Comparison of ENCODE assay signal across 8 cellular contexts in the genomic region with DNA sequence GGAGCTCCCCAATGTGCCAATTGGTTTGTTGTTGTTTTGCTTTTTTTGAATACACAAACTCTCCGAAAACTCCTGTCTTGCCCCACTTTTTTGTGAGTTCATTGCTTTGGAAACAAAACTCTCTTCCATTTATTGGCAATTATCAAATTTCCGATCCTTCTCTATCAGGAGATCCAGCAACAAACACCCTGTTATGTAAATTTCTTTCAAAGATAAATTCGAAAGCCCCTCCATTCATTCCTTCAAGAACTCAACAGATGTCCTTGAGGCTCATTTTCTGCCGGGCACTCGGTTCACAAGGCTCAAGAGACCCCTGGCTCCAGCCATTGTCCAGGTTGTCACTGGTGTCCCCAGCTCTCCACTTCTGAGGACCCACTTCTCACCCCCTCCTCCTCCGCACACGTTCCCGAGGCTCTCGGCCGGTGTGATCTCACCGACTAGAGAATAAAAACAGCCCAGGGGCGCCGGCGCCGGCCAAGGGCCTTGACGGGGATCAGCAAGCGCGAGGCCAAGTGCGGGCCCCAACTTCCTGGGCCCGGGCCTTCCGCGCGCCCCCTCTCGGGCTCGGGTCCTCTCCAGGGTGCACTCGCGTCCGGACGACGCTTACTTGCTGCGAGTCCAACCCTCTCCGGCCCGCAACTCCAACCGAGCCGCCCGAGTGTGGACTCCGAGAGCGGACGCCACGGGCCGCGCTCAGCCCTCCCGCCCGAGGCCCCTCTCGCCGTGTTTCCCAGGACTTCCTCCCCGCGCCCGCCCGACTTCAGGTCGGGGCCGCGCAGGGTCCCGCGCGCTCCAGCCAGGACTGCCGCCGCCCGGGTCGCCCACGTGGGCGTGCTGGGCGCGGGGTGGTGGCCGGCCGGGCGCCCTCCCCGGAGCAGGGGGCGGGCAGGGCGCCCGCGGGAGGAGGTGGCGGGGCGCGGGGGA. TPM values are rescaled to one million over a fixed set of nuclear protein-coding genes. Genes with fewer than 3 reads are reported as not detected.
DNase-seq lines count a peak whose midpoint lies in the region; ATAC-seq and TF ChIP-seq lines count a peak whose summit lies in the region.

No MANE protein-coding gene starts in this region.

- TF ChIP-seq CTCF in BJ (IDR thresholded peaks at IDR 0.05; ENCODE audit: insufficient read depth, low read depth, low read length), result peak; percentile 23; the same call in 1 of the 2 replicates

- POLR2A ChIA-PET in BJ (lab: Charles Lee), result no interaction called here

- peak overlapping the region; percentile 98 for H3K4me3 ChIP-seq in BJ (ENCODE audit: low read depth, low read length)

- no peaks in the 10 kb centered on the region for H3K27me3 ChIP-seq in BJ (ENCODE audit: control insufficient read depth, insufficient read depth, low read length)

- DNase-seq in BJ (ENCODE audit: low read depth), result no peak
- peak; percentile 44 for DNase-seq in activated naive CD4-positive, alpha-beta T cell treated with Interleukin-2 at 50 U/mL for 16 hours
- DNase-seq in cardiac septum (ENCODE audit: low spot score), result peak; percentile 79
- DNase-seq in retina, result peak; percentile 91
- no peak for DNase-seq in kidney tubule cell (ENCODE audit: low spot score)

- intact Hi-C loops in cardiac septum (cut with DNase I), result loop anchor here (2.0 to 10.0 kb wide), 3 partner anchors 18 to 190 kb away; partner anchors contain the start of genes AAGAB and IQCH

- H3K36me3 ChIP-seq in BJ (ENCODE audit: control insufficient read depth, insufficient read depth, low read length) (no peaks in the 10 kb centered on the region), KOPT-K1 (ENCODE audit: insufficient read depth, low read length) (no peaks in the 10 kb centered on the region)

- CTCF ChIA-PET in BJ (lab: Yijun Ruan, JAX), result interaction anchor here (1.3 to 2.2 kb wide), 3 partner anchors 16 to 118 kb away, joined by 3 to 9 read pairs (median 7); no protein-coding TSS in a partner anchor

- no peaks in the 10 kb centered on the region for H3K9me3 ChIP-seq in KOPT-K1 (ENCODE audit: insufficient read depth, low read length, poor library complexity, severe bottlenecking)

- ATAC-seq in GM19463 (IDR thresholded peaks at IDR 0.05; ENCODE audit: unreplicated experiment), result peak; percentile 21
- ATAC-seq in GM19324 (IDR thresholded peaks at IDR 0.05; ENCODE audit: low FRiP score, unreplicated experiment), result no peak

- peak overlapping the region; percentile 60 for H3K27ac ChIP-seq in KOPT-K1 (ENCODE audit: low read depth, low read length, poor library complexity, severe bottlenecking)

RNA-seq across cellular contexts. Expression of gene SMAD3, which starts 0.5 kb away (rescaled TPM):
- 35.1 and 59.4 TPM in 2 replicates for polyA plus RNA-seq in BJ (2011; rRNA removed)
- polyA minus RNA-seq in BJ (2011; rRNA and poly(A)+ RNA removed), result 58.3 and 68.0 TPM in 2 replicates
- total RNA-seq in cardiac septum, result 18.4 TPM

Comparison
In these comparisons a context has a peak if more than half of its experiments do, and no peak if none do; other contexts are left out.
1. DNase-seq: peak in activated naive CD4-positive, alpha-beta T cell treated with Interleukin-2 at 50 U/mL for 16 hours (single experiment), cardiac septum (single experiment) and retina (single experiment); none in BJ (single experiment) and kidney tubule cell (single experiment).